1 cellular context compared by ENCODE assay signal in genomic region chr9:113652355-113653152, GRCh38.
TF ChIP-seq lines count a peak whose summit lies in the region.

No MANE protein-coding gene starts in this region.

TF ChIP-seq in SK-N-SH treated with all-trans-retinoic acid at 6 μM for 48 hours, 23 proteins besides CTCF, POLR2A, EP300 and RAD21 (continued from another document):
- TF ChIP-seq TSHZ2 (CRISPR knock-in tag; IDR thresholded peaks at IDR 0.05) (no peak), ZFP30 (CRISPR knock-in tag; IDR thresholded peaks at IDR 0.05) (no peak), TOX (CRISPR knock-in tag; IDR thresholded peaks at IDR 0.05; ENCODE audit: borderline replicate concordance) (no peak), OSR1 (CRISPR knock-in tag; IDR thresholded peaks at IDR 0.05) (no peak), TCF4 (CRISPR knock-in tag; IDR thresholded peaks at IDR 0.05; ENCODE audit: borderline replicate concordance) (no peak), CSDC2 (CRISPR knock-in tag; IDR thresholded peaks at IDR 0.05) (no peak), GLIS3 (CRISPR knock-in tag; IDR thresholded peaks at IDR 0.05) (no peak), CSRNP3 (CRISPR knock-in tag; IDR thresholded peaks at IDR 0.05) (no peak)
